Comparison of ENCODE assay signal across 29 cellular contexts in genomic region chr11:76841923-76842452, GRCh38. TPM values are rescaled to one million over a fixed set of nuclear protein-coding genes. Genes with fewer than 3 reads are reported as not detected.
"Had no signal": no experiment of that assay in that cellular context is flagged by ENCODE, and none has a peak within 500 bp of the region (broad histone marks: within the 10 kb centered on the region; RNA-seq: fewer than 3 reads in every experiment).

No MANE protein-coding gene starts in this region.

- ATAC-seq: foreskin keratinocyte, heart left ventricle, natural killer cell, right cardiac atrium had no signal

- H3K4me1 ChIP-seq: ascending aorta, foreskin keratinocyte had no signal

- H3K9me3 ChIP-seq: ascending aorta, esophagus muscularis mucosa, heart left ventricle, spleen, tibial nerve had no signal

- DNase-seq: activated CD4-positive, alpha-beta T cell treated with anti-CD3 and anti-CD28 coated beads for 4 hours; activated CD4-positive, alpha-beta T cell treated with anti-CD3 and anti-CD28 coated beads, Interleukin-2, amount 50 U/mL, for 4 hours; activated CD4-positive, CD25-positive, alpha-beta regulatory T cell; activated effector memory CD4-positive, alpha-beta T cell treated with Interleukin-2 at 50 U/mL for 16 hours; activated naive CD4-positive, alpha-beta T cell treated with anti-CD3 and anti-CD28 coated beads, Interleukin-2, amount 10 ng/mL, durations not matched to agents 7 days and 5 days; activated naive CD8-positive, alpha-beta T cell treated with anti-CD3 and anti-CD28 coated beads, Interleukin-2, amount 10 ng/mL, durations not matched to agents 7 days and 5 days; activated T-cell treated with anti-CD3 and anti-CD28 coated beads for 4 hours; cerebellar nuclear complex; dorsolateral prefrontal cortex; effector memory CD4-positive, alpha-beta T cell; foreskin keratinocyte; heart left ventricle; hypothalamus; mesendoderm; natural killer cell; posterior cingulate gyrus; right cardiac atrium; spleen; stimulated activated naive CD4-positive, alpha-beta T cell; T-helper 1 cell had no signal

- H3K36me3 Mint-ChIP-seq: activated naive CD4-positive, alpha-beta T cell treated with anti-CD3 and anti-CD28 coated beads, Interleukin-2, amount 10 ng/mL, durations not matched to agents 7 days and 5 days; activated naive CD8-positive, alpha-beta T cell treated with anti-CD3 and anti-CD28 coated beads, Interleukin-2, amount 10 ng/mL, durations not matched to agents 7 days and 5 days; brain; natural killer cell had no signal

- H3K4me3 Mint-ChIP-seq: activated naive CD4-positive, alpha-beta T cell treated with anti-CD3 and anti-CD28 coated beads, Interleukin-2, amount 10 ng/mL, durations not matched to agents 7 days and 5 days; activated naive CD8-positive, alpha-beta T cell treated with anti-CD3 and anti-CD28 coated beads, Interleukin-2, amount 10 ng/mL, durations not matched to agents 7 days and 5 days; brain; natural killer cell; T-helper 2 cell treated with Interferon-gamma antibody and Interleukin-4, amounts not matched to agents 5 μg/mL and 100 μg/mL, for 36 hours had no signal

- H3K27me3 ChIP-seq: ascending aorta, cardiac muscle cell, dorsolateral prefrontal cortex, foreskin keratinocyte, heart left ventricle, tibial nerve had no signal

- H3K27me3 Mint-ChIP-seq: brain had no signal

- H3K27ac Mint-ChIP-seq: activated naive CD4-positive, alpha-beta T cell treated with anti-CD3 and anti-CD28 coated beads, Interleukin-2, amount 10 ng/mL, durations not matched to agents 7 days and 5 days; activated naive CD8-positive, alpha-beta T cell treated with anti-CD3 and anti-CD28 coated beads, Interleukin-2, amount 10 ng/mL, durations not matched to agents 7 days and 5 days; brain; natural killer cell; T-helper 2 cell treated with Interferon-gamma antibody and Interleukin-4, amounts not matched to agents 5 μg/mL and 100 μg/mL, for 36 hours had no signal

- H3K4me3 ChIP-seq: ascending aorta, cardiac muscle cell, coronary artery, dorsolateral prefrontal cortex, esophagus muscularis mucosa, heart left ventricle, lung, spleen, tibial nerve had no signal

- H3K4me1 Mint-ChIP-seq: activated naive CD4-positive, alpha-beta T cell treated with anti-CD3 and anti-CD28 coated beads, Interleukin-2, amount 10 ng/mL, durations not matched to agents 7 days and 5 days; activated naive CD8-positive, alpha-beta T cell treated with anti-CD3 and anti-CD28 coated beads, Interleukin-2, amount 10 ng/mL, durations not matched to agents 7 days and 5 days; natural killer cell had no signal

- H3K36me3 ChIP-seq: ascending aorta, cardiac muscle cell, esophagus muscularis mucosa, heart left ventricle, spleen, tibial nerve had no signal

- H3K9me3 Mint-ChIP-seq: activated naive CD4-positive, alpha-beta T cell treated with anti-CD3 and anti-CD28 coated beads, Interleukin-2, amount 10 ng/mL, durations not matched to agents 7 days and 5 days; natural killer cell; T-helper 2 cell treated with Interferon-gamma antibody and Interleukin-4, amounts not matched to agents 5 μg/mL and 100 μg/mL, for 36 hours had no signal

- H3K27ac ChIP-seq: ascending aorta, cardiac muscle cell, coronary artery, dorsolateral prefrontal cortex, esophagus muscularis mucosa, foreskin keratinocyte, heart left ventricle, spleen, tibial nerve had no signal

RNA-seq across cellular contexts. Expression of gene TSKU, which starts 58.8 kb away (rescaled TPM):
- total RNA-seq: mononuclear cell, natural killer cell had no signal
